In genomic region chr18:58562146-58562998, GRCh38 we compare ENCODE assay signal across 14 cellular contexts.
A peak's percentile ranks its signal among the peaks of the same experiment; 100 is the strongest.
DNase-seq lines count a peak whose midpoint lies in the region; ATAC-seq and TF ChIP-seq lines count a peak whose summit lies in the region.
"Had no signal": no experiment of that assay in that cellular context is flagged by ENCODE, and none has a peak within 500 bp of the region (broad histone marks: within the 10 kb centered on the region; RNA-seq: fewer than 3 reads in every experiment).

No MANE protein-coding gene starts in this region.

- H3K4me1 Mint-ChIP-seq in central memory CD8-positive, alpha-beta T cell = peaks cover 11% of the 10 kb centered on the region
- H3K4me1 Mint-ChIP-seq in immature natural killer cell = no peaks in the 10 kb centered on the region

- no peaks in the 10 kb centered on the region for H3K9me3 Mint-ChIP-seq in central memory CD8-positive, alpha-beta T cell
- peaks cover 0 to 3% (median 0%) of the 10 kb centered on the region in 6 donors for H3K9me3 Mint-ChIP-seq in immature natural killer cell

- no peaks in the 10 kb centered on the region for H3K27me3 Mint-ChIP-seq in central memory CD8-positive, alpha-beta T cell
- H3K27me3 Mint-ChIP-seq in immature natural killer cell (ENCODE audit: low read depth in 3 of 3) = peaks cover 0 to 3% (median 0%) of the 10 kb centered on the region in 3 donors

- H3K27ac Mint-ChIP-seq in central memory CD8-positive, alpha-beta T cell (ENCODE audit: low read depth) = peak overlapping the region; percentile 40
- no peak overlapping the region for H3K27ac Mint-ChIP-seq in immature natural killer cell

- peak; percentile 47 for ATAC-seq in GM18502 (IDR thresholded peaks at IDR 0.05; ENCODE audit: poor library complexity, unreplicated experiment)
- peak; percentile 38 for ATAC-seq in GM19351 (IDR thresholded peaks at IDR 0.05; ENCODE audit: unreplicated experiment)
- peak; percentile 24 for ATAC-seq in HG03342 (IDR thresholded peaks at IDR 0.05; ENCODE audit: unreplicated experiment)
- no peak for ATAC-seq in central memory CD8-positive, alpha-beta T cell (replicated peaks; ENCODE audit: extremely low read depth, poor library complexity, severe bottlenecking)
- ATAC-seq in GM19467 (IDR thresholded peaks at IDR 0.05; ENCODE audit: unreplicated experiment) = no peak
- ATAC-seq: lower lobe of right lung had no signal

- TF ChIP-seq CTCF in GM13976 (IDR thresholded peaks at IDR 0.05; ENCODE audit: borderline replicate concordance, control extremely low read depth, extremely low read depth, insufficient read depth, missing control alignments) = no peak

- no peak for DNase-seq in central memory CD8-positive, alpha-beta T cell (ENCODE audit: low spot score in 2 of 2)
- no peak for DNase-seq in immature natural killer cell
- DNase-seq in GM13976 (ENCODE audit: low spot score) = no peak
- DNase-seq: amygdala; colonic mucosa; lower lobe of right lung; NCI-H2171 treated with DMSO at 0.1 percent for 48 hours; sigmoid colon; stimulated activated CD4-positive, alpha-beta T cell treated with anti-CD3 and anti-CD28 coated beads, Interleukin-4, amount 100 ng/mL, for 24 hours; stimulated activated naive CD4-positive, alpha-beta T cell had no signal

- no peak overlapping the region for H3K4me3 Mint-ChIP-seq in central memory CD8-positive, alpha-beta T cell
- H3K4me3 Mint-ChIP-seq in immature natural killer cell = no peak overlapping the region

- H3K36me3 Mint-ChIP-seq in central memory CD8-positive, alpha-beta T cell (ENCODE audit: insufficient read depth) = peaks cover 1% of the 10 kb centered on the region
- no peaks in the 10 kb centered on the region for H3K36me3 Mint-ChIP-seq in immature natural killer cell

- in situ Hi-C loops in GM13976 (cut with MboI; ENCODE audit: low sequenced_read_pairs, unreplicated experiment) = no loop called here

Comparison
In these comparisons a context has a peak if more than half of its experiments do, and no peak if none do; other contexts are left out.
1. ATAC-seq: peak in GM18502 (single experiment), GM19351 (single experiment) and HG03342 (single experiment); none in central memory CD8-positive, alpha-beta T cell (single experiment) and GM19467 (single experiment).